ENCODE assay signal across 14 cellular contexts in genomic region chr14:45650754-45651153, GRCh38.
"Had no signal": no experiment of that assay in that cellular context is flagged by ENCODE, and none has a peak within 500 bp of the region (broad histone marks: within the 10 kb centered on the region; RNA-seq: fewer than 3 reads in every experiment).

No MANE protein-coding gene starts in this region.

- ATAC-seq: activated T-cell treated with anti-CD3 and anti-CD28 coated beads, Interleukin-2, amount 50 U/mL, for 72 hours had no signal

- H3K27me3 ChIP-seq: dorsolateral prefrontal cortex, esophagus muscularis mucosa had no signal

- H3K36me3 Mint-ChIP-seq: activated CD4-positive, alpha-beta memory T cell treated with anti-CD3 and anti-CD28 coated beads for 36 hours; activated naive CD8-positive, alpha-beta T cell treated with anti-CD3 and anti-CD28 coated beads, Interleukin-2, amount 10 ng/mL, durations not matched to agents 7 days and 5 days; immature natural killer cell; naive B cell had no signal

- H3K27ac Mint-ChIP-seq: activated CD4-positive, alpha-beta memory T cell treated with anti-CD3 and anti-CD28 coated beads for 36 hours; activated naive CD8-positive, alpha-beta T cell treated with anti-CD3 and anti-CD28 coated beads, Interleukin-2, amount 10 ng/mL, durations not matched to agents 7 days and 5 days; activated T-cell treated with anti-CD3 and anti-CD28 coated beads, Interleukin-2, amount 50 U/mL, for 72 hours; immature natural killer cell; naive B cell had no signal

- H3K27ac ChIP-seq: dorsolateral prefrontal cortex, esophagus muscularis mucosa, skin epidermis had no signal

- H3K4me3 Mint-ChIP-seq: activated CD4-positive, alpha-beta memory T cell treated with anti-CD3 and anti-CD28 coated beads for 36 hours; activated naive CD8-positive, alpha-beta T cell treated with anti-CD3 and anti-CD28 coated beads, Interleukin-2, amount 10 ng/mL, durations not matched to agents 7 days and 5 days; activated T-cell treated with anti-CD3 and anti-CD28 coated beads, Interleukin-2, amount 50 U/mL, for 72 hours; immature natural killer cell; naive B cell had no signal

- H3K36me3 ChIP-seq: esophagus muscularis mucosa had no signal

- H3K27me3 Mint-ChIP-seq: activated CD4-positive, alpha-beta memory T cell treated with anti-CD3 and anti-CD28 coated beads for 36 hours; activated naive CD8-positive, alpha-beta T cell treated with anti-CD3 and anti-CD28 coated beads, Interleukin-2, amount 10 ng/mL, durations not matched to agents 7 days and 5 days; naive B cell had no signal

- H3K9me3 Mint-ChIP-seq: activated naive CD8-positive, alpha-beta T cell treated with anti-CD3 and anti-CD28 coated beads, Interleukin-2, amount 10 ng/mL, durations not matched to agents 7 days and 5 days had no signal

- H3K4me3 ChIP-seq: dorsolateral prefrontal cortex, esophagus muscularis mucosa, lung, skin epidermis had no signal

- DNase-seq: activated CD4-positive, alpha-beta memory T cell treated with anti-CD3 and anti-CD28 coated beads for 36 hours; activated CD4-positive, alpha-beta T cell treated with anti-CD3 and anti-CD28 coated beads for 1 hour; activated naive CD8-positive, alpha-beta T cell treated with anti-CD3 and anti-CD28 coated beads, Interleukin-2, amount 10 ng/mL, durations not matched to agents 7 days and 5 days; activated T-cell treated with anti-CD3 and anti-CD28 coated beads, Interleukin-2, amount 50 U/mL, for 72 hours; anterior cingulate cortex; dorsolateral prefrontal cortex; glutamatergic neuron; immature natural killer cell; naive B cell; posterior cingulate gyrus; stimulated activated CD4-positive, alpha-beta T cell treated with anti-CD3 and anti-CD28 coated beads, Interleukin-4, amount 100 ng/mL, for 4 hours had no signal

- H3K4me1 ChIP-seq: esophagus muscularis mucosa had no signal

- H3K9me3 ChIP-seq: esophagus muscularis mucosa had no signal

- H3K4me1 Mint-ChIP-seq: activated naive CD8-positive, alpha-beta T cell treated with anti-CD3 and anti-CD28 coated beads, Interleukin-2, amount 10 ng/mL, durations not matched to agents 7 days and 5 days; immature natural killer cell; naive B cell had no signal
